26 cellular contexts compared by ENCODE assay signal in genomic region chr7:102951839-102952238, GRCh38. TPM values are rescaled to one million over a fixed set of nuclear protein-coding genes. Genes with fewer than 3 reads are reported as not detected.
"Had no signal": no experiment of that assay in that cellular context is flagged by ENCODE, and none has a peak within 500 bp of the region (broad histone marks: within the 10 kb centered on the region; RNA-seq: fewer than 3 reads in every experiment).

No MANE protein-coding gene starts in this region.

- H3K4me3 ChIP-seq: esophagus squamous epithelium, gastrocnemius medialis, heart right ventricle, left lung, lower lobe of right lung, mucosa of descending colon had no signal

- H3K27me3 ChIP-seq: esophagus squamous epithelium, gastrocnemius medialis, heart right ventricle, left lung had no signal

- H3K36me3 ChIP-seq: esophagus squamous epithelium, gastrocnemius medialis, heart right ventricle, left lung, lower lobe of right lung had no signal

- FAIRE-seq: endometrium, islet of Langerhans, keratinocyte had no signal

- H3K9me3 ChIP-seq: esophagus squamous epithelium, gastrocnemius medialis had no signal

- H3K27ac ChIP-seq: epithelial cell of prostate, esophagus squamous epithelium, gastrocnemius medialis, heart right ventricle, left lung, lower lobe of right lung had no signal

- H3K4me1 ChIP-seq: gastrocnemius medialis, left lung, lower lobe of right lung had no signal

- ATAC-seq: effector memory CD8-positive, alpha-beta T cell; esophagus mucosa; gastrocnemius medialis; heart right ventricle; left cardiac atrium; left lung; left ventricle myocardium superior; lower lobe of right lung; mucosa of descending colon; naive thymus-derived CD8-positive, alpha-beta T cell had no signal

- DNase-seq: cortex of kidney; effector CD8-positive, alpha-beta T cell; effector memory CD8-positive, alpha-beta T cell; endodermal cell; erythroblast; esophagus squamous epithelium; foreskin fibroblast; foreskin melanocyte; gastrocnemius medialis; glutamatergic neuron; head of caudate nucleus; heart right ventricle; hippocampal formation; left cardiac atrium; left lung; left ventricle myocardium superior; lower lobe of right lung; mesenchymal stem cell; mucosa of descending colon; naive B cell; naive thymus-derived CD8-positive, alpha-beta T cell had no signal

RNA-seq across cellular contexts. Expression of gene LRRC17, which starts 39.0 kb away (rescaled TPM):
- polyA plus RNA-seq: naive thymus-derived CD8-positive, alpha-beta T cell had no signal
